Comparison of ENCODE assay signal across 29 cellular contexts in genomic region chr4:23700197-23700596, GRCh38.
"Had no signal": no experiment of that assay in that cellular context is flagged by ENCODE, and none has a peak within 500 bp of the region (broad histone marks: within the 10 kb centered on the region; RNA-seq: fewer than 3 reads in every experiment).

No MANE protein-coding gene starts in this region.

- H3K4me1 ChIP-seq: colonic mucosa, esophagus muscularis mucosa, esophagus squamous epithelium, foreskin keratinocyte, gastroesophageal sphincter, heart left ventricle had no signal

- H3K4me3 Mint-ChIP-seq: dendritic cell treated with granulocyte-macrophage colony-stimulating factor and Interleukin-4, amounts not matched to agents 40 ng/mL and 50 ng/mL, for 4 days; effector memory CD8-positive, alpha-beta T cell; endodermal cell had no signal

- ATAC-seq: effector memory CD8-positive, alpha-beta T cell; esophagus mucosa; foreskin keratinocyte; gastrocnemius medialis; gastroesophageal sphincter; heart left ventricle; heart right ventricle had no signal

- FAIRE-seq: colon, endometrium, endothelial cell of umbilical vein had no signal

- DNase-seq: colonic mucosa; cortex of kidney; dermis blood vessel endothelial cell; dorsolateral prefrontal cortex; effector CD4-positive, alpha-beta T cell; effector CD8-positive, alpha-beta T cell; effector memory CD4-positive, alpha-beta T cell; effector memory CD8-positive, alpha-beta T cell; endodermal cell; erythroblast; esophagus squamous epithelium; foreskin fibroblast; foreskin keratinocyte; foreskin melanocyte; gastrocnemius medialis; glutamatergic neuron; head of caudate nucleus; heart left ventricle; heart right ventricle had no signal

- H3K9me3 Mint-ChIP-seq: dendritic cell treated with granulocyte-macrophage colony-stimulating factor and Interleukin-4, amounts not matched to agents 40 ng/mL and 50 ng/mL, for 4 days had no signal

- H3K27me3 ChIP-seq: colonic mucosa, dorsolateral prefrontal cortex, esophagus muscularis mucosa, esophagus squamous epithelium, foreskin keratinocyte, gastrocnemius medialis, gastroesophageal sphincter, heart left ventricle, heart right ventricle, hepatocyte had no signal

- H3K27ac ChIP-seq: colonic mucosa, coronary artery, dorsolateral prefrontal cortex, epithelial cell of prostate, esophagus muscularis mucosa, esophagus squamous epithelium, foreskin keratinocyte, gastrocnemius medialis, gastroesophageal sphincter, heart left ventricle, heart right ventricle, hepatocyte had no signal

- H3K27ac Mint-ChIP-seq: dendritic cell treated with granulocyte-macrophage colony-stimulating factor and Interleukin-4, amounts not matched to agents 40 ng/mL and 50 ng/mL, for 4 days; effector memory CD8-positive, alpha-beta T cell; endodermal cell had no signal

- H3K36me3 ChIP-seq: colonic mucosa, esophagus muscularis mucosa, esophagus squamous epithelium, gastrocnemius medialis, gastroesophageal sphincter, heart left ventricle, heart right ventricle had no signal

- H3K79me2 ChIP-seq: hepatocyte had no signal

- H3K4me3 ChIP-seq: colonic mucosa, coronary artery, dorsolateral prefrontal cortex, esophagus muscularis mucosa, esophagus squamous epithelium, gastrocnemius medialis, gastroesophageal sphincter, heart left ventricle, heart right ventricle, hepatocyte had no signal

- H2AFZ ChIP-seq: hepatocyte had no signal

- H3K27me3 Mint-ChIP-seq: dendritic cell treated with granulocyte-macrophage colony-stimulating factor and Interleukin-4, amounts not matched to agents 40 ng/mL and 50 ng/mL, for 4 days; effector memory CD8-positive, alpha-beta T cell had no signal

- H3K9me3 ChIP-seq: colonic mucosa, esophagus muscularis mucosa, esophagus squamous epithelium, gastrocnemius medialis, gastroesophageal sphincter had no signal

- H3K4me2 ChIP-seq: hepatocyte had no signal
